Comparison of ENCODE assay signal across 8 cellular contexts in the genomic region with DNA sequence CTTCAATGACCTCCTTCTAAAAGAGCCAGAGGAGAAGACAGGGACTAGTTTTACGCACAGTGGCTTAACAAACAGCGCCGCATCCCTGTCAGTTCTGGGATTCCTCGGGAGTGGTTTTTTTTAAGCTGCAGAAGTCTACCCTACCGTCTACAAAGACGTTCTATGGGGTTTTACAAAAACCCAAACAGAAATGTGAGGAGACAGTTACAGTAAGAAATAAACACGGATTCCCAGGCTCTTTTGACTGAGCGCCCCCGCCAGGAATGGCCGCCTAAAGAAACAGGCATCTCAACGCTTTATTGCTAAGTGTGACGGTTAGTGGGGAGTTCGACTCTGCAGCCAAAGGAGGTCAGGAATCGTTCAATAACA. TPM values are rescaled to one million over a fixed set of nuclear protein-coding genes. Genes with fewer than 3 reads are reported as not detected.
A peak's percentile ranks its signal among the peaks of the same experiment; 100 is the strongest.
DNase-seq lines count a peak whose midpoint lies in the region; ATAC-seq, FAIRE-seq and TF ChIP-seq lines count a peak whose summit lies in the region.

No MANE protein-coding gene starts in this region.

- no peaks in the 10 kb centered on the region for H3K9me3 ChIP-seq in keratinocyte (ENCODE audit: control insufficient read depth, low read depth, low read length)

- peak overlapping the region; percentile 86 for H3K4me2 ChIP-seq in keratinocyte (ENCODE audit: control insufficient read depth, extremely low read depth, insufficient read depth, low read depth, low read length)

- peaks cover 35% of the 10 kb centered on the region for H3K4me1 Mint-ChIP-seq in stimulated activated effector memory CD8-positive, alpha-beta T cell treated with anti-CD3 and anti-CD28 coated beads, Interleukin-12 subunit alpha, Interleukin-12 subunit beta, amount 100 ng/mL, for 72 hours

- dilution Hi-C loops in keratinocyte (cut with MboI; ENCODE audit: extremely low pct_ligation_motif_present, low sequenced_read_pairs) = no loop called here

- peak overlapping the region; percentile 97 for H3K4me3 ChIP-seq in bronchial epithelial cell (ENCODE audit: low read depth, low read length)
- peak overlapping the region; percentile 79 to 99 (median 85) for H3K4me3 ChIP-seq in keratinocyte (ENCODE audit: control insufficient read depth in 2 of 3, extremely low read depth in 1 of 3, insufficient read depth in 2 of 3, low read depth in 1 of 3, low read length in 3 of 3)

- H3K27ac ChIP-seq in keratinocyte (ENCODE audit: control insufficient read depth, insufficient read depth, low read length) = peak overlapping the region; percentile 81

- H2AFZ ChIP-seq in keratinocyte (ENCODE audit: control insufficient read depth, low read length) = peak overlapping the region; percentile 99

- H3K36me3 ChIP-seq in bronchial epithelial cell (ENCODE audit: control insufficient read depth, insufficient read depth, low read length) (peaks cover 5% of the 10 kb centered on the region), keratinocyte (ENCODE audit: control insufficient read depth in 2 of 2, extremely low read depth in 1 of 2, insufficient read depth in 2 of 2, low read length in 2 of 2) (peaks cover 4 to 13% of the 10 kb centered on the region in 2 experiments)

- DNase-seq in D721Med (ENCODE audit: insufficient read length, low spot score) (no peak), NOMO-1 (lab: John Stamatoyannopoulos, UW; ENCODE audit: unreplicated experiment in 2 of 2) (peak; percentile 11 to 32), bronchial epithelial cell (ENCODE audit: low read depth) (peak; percentile 37), keratinocyte (ENCODE audit: low read depth, low spot score) (no peak)
- no peak for DNase-seq in stimulated activated effector memory CD8-positive, alpha-beta T cell treated with anti-CD3 and anti-CD28 coated beads, Interleukin-12 subunit alpha, Interleukin-12 subunit beta, amount 100 ng/mL, for 72 hours (ENCODE audit: low spot score in 2 of 2)
- no peak for DNase-seq in activated CD4-positive, CD25-positive, alpha-beta regulatory T cell treated with anti-CD3 and anti-CD28 coated beads, Interleukin-2, amount 50 U/mL, for 72 hours

- no peaks in the 10 kb centered on the region for H4K20me1 ChIP-seq in keratinocyte (ENCODE audit: control insufficient read depth, extremely low read depth, insufficient read depth, low read length)

- peaks cover 76% of the 10 kb centered on the region for H3K79me2 ChIP-seq in keratinocyte (ENCODE audit: control insufficient read depth, insufficient read depth, low read length)

- no peaks in the 10 kb centered on the region for H3K9me1 ChIP-seq in keratinocyte (ENCODE audit: control insufficient read depth, extremely low read depth, insufficient read depth, low read length)

- peak overlapping the region; percentile 91 for H3K9ac ChIP-seq in keratinocyte (ENCODE audit: control insufficient read depth, extremely low read depth, insufficient read depth, low read length)

- peak overlapping the region; percentile 93 for H3K27ac Mint-ChIP-seq in stimulated activated effector memory CD8-positive, alpha-beta T cell treated with anti-CD3 and anti-CD28 coated beads, Interleukin-12 subunit alpha, Interleukin-12 subunit beta, amount 100 ng/mL, for 72 hours

- TF ChIP-seq CTCF in D721Med (IDR thresholded peaks at IDR 0.05; ENCODE audit: insufficient read depth, missing control alignments) (peak; percentile 33), bronchial epithelial cell (IDR thresholded peaks at IDR 0.05; ENCODE audit: insufficient read depth, low read length, severe bottlenecking) (peak; percentile 53), keratinocyte (optimal IDR thresholded peaks at IDR 0.05 in 1 of 3, IDR thresholded peaks at IDR 0.05 in 1 of 3, conservative IDR thresholded peaks at IDR 0.05 in 1 of 3; ENCODE audit: extremely low read depth in 1 of 3, insufficient read depth in 2 of 3, low read length in 3 of 3) (peak; percentile 39 to 54 (median 51))

- H3K4me3 Mint-ChIP-seq in stimulated activated effector memory CD8-positive, alpha-beta T cell treated with anti-CD3 and anti-CD28 coated beads, Interleukin-12 subunit alpha, Interleukin-12 subunit beta, amount 100 ng/mL, for 72 hours = peak overlapping the region; percentile 87

- ATAC-seq in GM19023 (IDR thresholded peaks at IDR 0.05; ENCODE audit: unreplicated experiment) = peak; percentile 34
- peak; percentile 24 for ATAC-seq in HG03108 (IDR thresholded peaks at IDR 0.05; ENCODE audit: unreplicated experiment)
- peak; percentile 27 for ATAC-seq in stimulated activated effector memory CD8-positive, alpha-beta T cell treated with anti-CD3 and anti-CD28 coated beads, Interleukin-12 subunit alpha, Interleukin-12 subunit beta, amount 100 ng/mL, for 72 hours

- H3K4me1 ChIP-seq in keratinocyte (ENCODE audit: control insufficient read depth, extremely low read depth, insufficient read depth, low read length) = peaks cover 16% of the 10 kb centered on the region

- no peaks in the 10 kb centered on the region for H3K27me3 ChIP-seq in bronchial epithelial cell (ENCODE audit: control insufficient read depth, insufficient read depth, low read length)
- no peaks in the 10 kb centered on the region for H3K27me3 ChIP-seq in keratinocyte (ENCODE audit: control insufficient read depth, extremely low read depth, insufficient read depth, low read length)

- FAIRE-seq in D721Med (lab: Jason Lieb, UNC) (no peak), bronchial epithelial cell (lab: Jason Lieb, UNC) (no peak), keratinocyte (lab: Jason Lieb, UNC) (no peak)

- no peaks in the 10 kb centered on the region for H3K9me3 Mint-ChIP-seq in stimulated activated effector memory CD8-positive, alpha-beta T cell treated with anti-CD3 and anti-CD28 coated beads, Interleukin-12 subunit alpha, Interleukin-12 subunit beta, amount 100 ng/mL, for 72 hours

- H3K36me3 Mint-ChIP-seq in stimulated activated effector memory CD8-positive, alpha-beta T cell treated with anti-CD3 and anti-CD28 coated beads, Interleukin-12 subunit alpha, Interleukin-12 subunit beta, amount 100 ng/mL, for 72 hours = peaks cover 59% of the 10 kb centered on the region

RNA-seq across cellular contexts. Expression of a gene that starts 0.5 kb away (rescaled TPM):
- 11.6 and 12.4 TPM in 2 replicates for total RNA-seq in bronchial epithelial cell
- 11.2 to 13.0 TPM (median 11.8 TPM) in 3 replicates for polyA plus RNA-seq in keratinocyte
- 6.9 TPM for polyA plus RNA-seq in keratinocyte (2011; ENCODE audit: low read depth)
- 8.1 and 14.0 TPM in 2 replicates for polyA plus RNA-seq in keratinocyte (2011; cell fraction: cytosol; rRNA removed)
- polyA plus RNA-seq in keratinocyte (2011; cell fraction: nucleus; rRNA removed) = 14.4 and 15.0 TPM in 2 replicates
- 7.8 and 11.1 TPM in 2 replicates for polyA plus RNA-seq in keratinocyte (2012; ENCODE audit: low replicate concordance)
- 7.9 to 12.0 TPM (median 10.5 TPM) in 3 replicates for polyA minus RNA-seq in keratinocyte
- polyA minus RNA-seq in keratinocyte (2011; cell fraction: cytosol; rRNA and poly(A)+ RNA removed) = 9.0 TPM
- 5.9 and 11.5 TPM in 2 replicates for polyA minus RNA-seq in keratinocyte (2011; cell fraction: nucleus; rRNA and poly(A)+ RNA removed)

RNA-seq across cellular contexts. Expression of a gene that starts 0.6 kb away (rescaled TPM):
- 118 and 149 TPM in 2 replicates for total RNA-seq in bronchial epithelial cell
- 195 to 361 TPM (median 238 TPM) in 3 replicates for polyA plus RNA-seq in keratinocyte
- 99.7 TPM for polyA plus RNA-seq in keratinocyte (2011; ENCODE audit: low read depth)
- 240 and 274 TPM in 2 replicates for polyA plus RNA-seq in keratinocyte (2011; cell fraction: cytosol; rRNA removed)
- polyA plus RNA-seq in keratinocyte (2011; cell fraction: nucleus; rRNA removed) = 81.0 and 128 TPM in 2 replicates
- 217 and 320 TPM in 2 replicates for polyA plus RNA-seq in keratinocyte (2012; ENCODE audit: low replicate concordance)
- polyA minus RNA-seq in keratinocyte = 27.8 to 120 TPM (median 80.1 TPM) in 3 replicates
- 25.3 TPM for polyA minus RNA-seq in keratinocyte (2011; cell fraction: cytosol; rRNA and poly(A)+ RNA removed)
- polyA minus RNA-seq in keratinocyte (2011; cell fraction: nucleus; rRNA and poly(A)+ RNA removed) = 8.7 and 17.4 TPM in 2 replicates

RNA-seq across cellular contexts. Expression of a gene that starts 53.6 kb away (rescaled TPM):
- total RNA-seq in bronchial epithelial cell = 45.5 and 76.8 TPM in 2 replicates
- polyA plus RNA-seq in keratinocyte = 28.4 to 52.5 TPM (median 51.2 TPM) in 3 replicates
- polyA plus RNA-seq in keratinocyte (2011; ENCODE audit: low read depth) = 108 TPM
- 34.2 and 49.1 TPM in 2 replicates for polyA plus RNA-seq in keratinocyte (2011; cell fraction: cytosol; rRNA removed)
- polyA plus RNA-seq in keratinocyte (2011; cell fraction: nucleus; rRNA removed) = 48.0 and 57.1 TPM in 2 replicates
- polyA plus RNA-seq in keratinocyte (2012; ENCODE audit: low replicate concordance) = 49.9 and 57.7 TPM in 2 replicates
- polyA minus RNA-seq in keratinocyte = 4.5 to 26.1 TPM (median 23.2 TPM) in 3 replicates
- 37.4 TPM for polyA minus RNA-seq in keratinocyte (2011; cell fraction: cytosol; rRNA and poly(A)+ RNA removed)
- polyA minus RNA-seq in keratinocyte (2011; cell fraction: nucleus; rRNA and poly(A)+ RNA removed) = 10.3 and 21.8 TPM in 2 replicates

Comparison
In these comparisons a context has a peak if more than half of its experiments do, and no peak if none do; other contexts are left out.
1. DNase-seq: peak in NOMO-1 (2 of 2) and bronchial epithelial cell (single experiment); none in D721Med (single experiment), keratinocyte (single experiment), stimulated activated effector memory CD8-positive, alpha-beta T cell treated with anti-CD3 and anti-CD28 coated beads, Interleukin-12 subunit alpha, Interleukin-12 subunit beta, amount 100 ng/mL, for 72 hours (0 of 2) and activated CD4-positive, CD25-positive, alpha-beta regulatory T cell treated with anti-CD3 and anti-CD28 coated beads, Interleukin-2, amount 50 U/mL, for 72 hours (single experiment).
2. Peak in every context shown above with its lines, with median percentiles within 50 percentile points of each other: CTCF ChIP-seq and ATAC-seq.